Comparison of ENCODE assay signal across 11 cellular contexts in the genomic region with DNA sequence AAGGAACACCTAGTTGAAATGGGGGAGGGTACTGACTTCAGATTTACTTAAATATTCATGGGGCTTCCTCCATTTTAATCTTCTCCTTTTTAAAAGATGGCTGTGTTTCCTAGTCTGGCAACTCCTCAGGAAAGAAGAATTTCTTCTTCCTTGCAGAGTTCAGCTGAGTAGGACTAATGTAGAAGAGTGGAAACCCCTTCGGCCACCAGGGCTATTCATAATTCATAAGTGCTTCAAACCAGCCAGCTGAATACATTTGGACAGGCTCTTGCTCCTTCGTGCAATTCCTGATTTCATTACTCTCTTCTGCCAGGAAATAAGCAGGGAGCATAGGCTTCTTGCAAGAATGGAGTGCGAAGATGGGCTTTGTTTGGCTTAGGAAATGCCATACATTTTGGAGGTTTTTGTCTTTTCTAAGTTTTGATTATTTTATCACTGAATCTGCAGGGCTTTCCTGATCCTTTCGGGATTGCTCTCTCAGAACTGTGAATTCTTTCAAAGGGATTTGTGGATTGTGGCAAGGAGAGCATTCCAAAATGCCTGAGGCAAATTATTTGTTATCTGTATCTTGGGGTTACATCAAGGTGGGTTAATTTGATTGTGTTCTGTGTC.
DNase-seq lines count a peak whose midpoint lies in the region; ATAC-seq and TF ChIP-seq lines count a peak whose summit lies in the region.
"Had no signal": no experiment of that assay in that cellular context is flagged by ENCODE, and none has a peak within 500 bp of the region (broad histone marks: within the 10 kb centered on the region; RNA-seq: fewer than 3 reads in every experiment).

No MANE protein-coding gene starts in this region.

- H3K27ac ChIP-seq in dorsolateral prefrontal cortex, result peak overlapping the region; percentile 3 to 91 (median 82)

- H3K27me3 ChIP-seq in dorsolateral prefrontal cortex, result no peaks in the 10 kb centered on the region

- H3K27me3 Mint-ChIP-seq in IgD-negative memory B cell (no peaks in the 10 kb centered on the region), mesothelial cell of epicardium (ENCODE audit: low read depth) (no peaks in the 10 kb centered on the region)

- peak; percentile 50 for DNase-seq in AG20443 (ENCODE audit: low spot score)
- no peak for DNase-seq in dorsolateral prefrontal cortex
- no peak for DNase-seq in mesothelial cell of epicardium (ENCODE audit: low spot score in 2 of 2, unreplicated experiment in 2 of 2)
- DNase-seq in activated naive CD4-positive, alpha-beta T cell treated with anti-CD3 and anti-CD28 coated beads, Interleukin-2, amount 50 U/mL, for 16 hours, result no peak
- DNase-seq in NCI-H748 (lab: John Stamatoyannopoulos, UW; ENCODE audit: unreplicated experiment), result no peak
- DNase-seq: activated CD8-positive, alpha-beta memory T cell treated with anti-CD3 and anti-CD28 coated beads, Interleukin-2, amount 50 U/mL, for 48 hours; DMS 273 treated with DMSO at 0.1 percent for 48 hours; SHP77 treated with DMSO at 0.1 percent for 48 hours had no signal

- TF ChIP-seq CTCF in dorsolateral prefrontal cortex (IDR thresholded peaks at IDR 0.05 in 54 of 56, conservative IDR thresholded peaks at IDR 0.05 in 2 of 56; ENCODE audit: low read depth in 1 of 56, partially characterized antibody in 56 of 56), result peak in 1 of 56 donors; percentile 14
- no peak for TF ChIP-seq CTCF in mesothelial cell of epicardium (IDR thresholded peaks at IDR 0.05; ENCODE audit: unreplicated experiment)

- intact Hi-C loops in dorsolateral prefrontal cortex (cut with DNase I), result loop anchor here (5.0 to 10.0 kb wide), 3 partner anchors 77 to 180 kb away; partner anchors contain the start of gene SGIP1 (in 1 of the 2)

- H3K4me1 Mint-ChIP-seq in IgD-negative memory B cell (peaks cover 60 to 82% (median 71%) of the 10 kb centered on the region in 3 donors), mesothelial cell of epicardium (peaks cover 96% of the 10 kb centered on the region)

- H3K27ac Mint-ChIP-seq in IgD-negative memory B cell (peak overlapping the region in 2 of 3 donors; percentile 40 to 72), mesothelial cell of epicardium (peak overlapping the region; percentile 95)

- H3K9me3 Mint-ChIP-seq in IgD-negative memory B cell (peaks cover 0 to 4% (median 2%) of the 10 kb centered on the region in 3 donors), mesothelial cell of epicardium (no peaks in the 10 kb centered on the region)

- H3K4me3 ChIP-seq in dorsolateral prefrontal cortex, result peak overlapping the region in 55 of 59 donors; percentile 7 to 59 (median 37)

- ATAC-seq in GM21360 (IDR thresholded peaks at IDR 0.05; ENCODE audit: unreplicated experiment) (no peak), GM21529 (IDR thresholded peaks at IDR 0.05; ENCODE audit: unreplicated experiment) (no peak)

- H3K36me3 Mint-ChIP-seq in IgD-negative memory B cell (peaks cover 24% of the 10 kb centered on the region), mesothelial cell of epicardium (peaks cover 1% of the 10 kb centered on the region)

- H3K4me3 Mint-ChIP-seq in IgD-negative memory B cell, result peak overlapping the region in 1 of 4 donors; percentile 4
- peak overlapping the region; percentile 72 for H3K4me3 Mint-ChIP-seq in mesothelial cell of epicardium
